8 cellular contexts compared by ENCODE assay signal in genomic region chr10:113385021-113385975, GRCh38.
DNase-seq lines count a peak whose midpoint lies in the region; ATAC-seq and TF ChIP-seq lines count a peak whose summit lies in the region.

No MANE protein-coding gene starts in this region.

- TF ChIP-seq CTCF in GM13977 (IDR thresholded peaks at IDR 0.05; ENCODE audit: extremely low read depth, insufficient read depth, missing control alignments) = peak; percentile 81
- TF ChIP-seq CTCF in choroid plexus epithelial cell (conservative IDR thresholded peaks at IDR 0.05; ENCODE audit: low read depth, low read length) = peak; percentile 97
- TF ChIP-seq CTCF in left lung (IDR thresholded peaks at IDR 0.05) = peak; percentile 73

- ATAC-seq in HG02981 (IDR thresholded peaks at IDR 0.05; ENCODE audit: unreplicated experiment) = peak; percentile 89
- peak; percentile 99 for ATAC-seq in left lung

- peaks cover 19 to 40% of the 10 kb centered on the region in 2 donors for H3K4me1 ChIP-seq in left lung

- intact Hi-C loops in left lung (cut with DNase I) = loop anchor here in 1 of 2 donors (10.0 kb wide), 1 partner anchor 820 kb away; no protein-coding TSS in a partner anchor

- H3K9me3 ChIP-seq in left lung = no peaks in the 10 kb centered on the region

- no peaks in the 10 kb centered on the region for H3K27me3 ChIP-seq in left lung

- no peak overlapping the region for H3K4me3 ChIP-seq in choroid plexus epithelial cell (ENCODE audit: low read depth, low read length)
- H3K4me3 ChIP-seq in left lung = no peak overlapping the region

- DNase-seq in A172 (ENCODE audit: low spot score) = peak; percentile 89
- DNase-seq in GM13977 (ENCODE audit: low spot score) = peak; percentile 54
- peak; percentile 65 for DNase-seq in NCI-H2227 (lab: John Stamatoyannopoulos, UW; ENCODE audit: unreplicated experiment)
- DNase-seq in activated CD4-positive, alpha-beta T cell treated with anti-CD3 and anti-CD28 coated beads for 1 hour = peak; percentile 36
- DNase-seq in choroid plexus epithelial cell (ENCODE audit: low read depth) = peak; percentile 94
- peak; percentile 78 to 85 for DNase-seq in left lung
- DNase-seq in stimulated activated CD4-positive, alpha-beta T cell treated with anti-CD3 and anti-CD28 coated beads, Interleukin-4, amount 100 ng/mL, for 24 hours = peak; percentile 54

- H3K27ac ChIP-seq in left lung = no peak overlapping the region

- H3K36me3 ChIP-seq in left lung = no peaks in the 10 kb centered on the region

- in situ Hi-C loops in GM13977 (cut with MboI; ENCODE audit: low pct_unique_long_range_greater_than_20kb, low sequenced_read_pairs, unreplicated experiment) = no loop called here

Comparison
In these comparisons a context has a peak if more than half of its experiments do, and no peak if none do; other contexts are left out.
1. DNase-seq: peak in every context shown above with its lines; median percentile 94 in choroid plexus epithelial cell; 89 in A172; 82 in left lung; 65 in NCI-H2227; 54 in GM13977; 54 in stimulated activated CD4-positive, alpha-beta T cell treated with anti-CD3 and anti-CD28 coated beads, Interleukin-4, amount 100 ng/mL, for 24 hours; 36 in activated CD4-positive, alpha-beta T cell treated with anti-CD3 and anti-CD28 coated beads for 1 hour.